ENCODE assay signal across 14 cellular contexts in the genomic region with DNA sequence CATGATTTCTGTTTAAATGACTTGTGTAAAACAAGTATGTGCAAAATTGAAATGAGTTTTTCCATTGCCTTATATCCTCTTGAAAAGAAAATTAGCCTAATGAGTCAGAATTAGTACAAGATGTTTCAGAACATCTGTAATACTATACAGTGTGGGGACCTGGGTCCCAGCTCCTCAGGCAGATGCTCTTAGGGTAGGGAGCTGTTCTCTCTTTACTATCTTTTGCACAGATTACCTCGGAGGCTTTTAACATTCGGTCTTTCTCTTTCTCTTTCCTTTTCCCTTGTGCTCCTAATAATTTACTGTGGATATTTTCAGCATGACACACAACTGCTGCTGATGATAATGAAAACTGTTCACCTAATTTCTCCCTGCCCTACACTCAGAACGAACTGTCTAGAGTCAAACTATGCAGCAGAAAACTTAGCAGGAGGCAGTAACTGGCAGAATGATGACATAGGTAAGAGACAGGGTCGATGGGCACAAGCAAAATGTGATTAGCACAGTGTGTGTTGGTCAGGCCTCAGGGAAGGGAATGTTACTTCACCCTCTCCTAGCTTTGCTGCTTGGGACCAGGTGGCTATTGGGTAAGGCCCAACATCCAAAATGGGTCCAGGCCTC.
DNase-seq lines count a peak whose midpoint lies in the region; ATAC-seq lines count a peak whose summit lies in the region.
"Had no signal": no experiment of that assay in that cellular context is flagged by ENCODE, and none has a peak within 500 bp of the region (broad histone marks: within the 10 kb centered on the region; RNA-seq: fewer than 3 reads in every experiment).

No MANE protein-coding gene starts in this region.

- H3K79me2 ChIP-seq in mesendoderm (ENCODE audit: control insufficient read depth, insufficient read depth, low read length), result no peaks in the 10 kb centered on the region

- no peak overlapping the region for H4K8ac ChIP-seq in mesendoderm (ENCODE audit: low read depth, low read length)

- no peak overlapping the region for H3K4me3 ChIP-seq in mesendoderm (ENCODE audit: low read length)
- no peak overlapping the region for H3K4me3 ChIP-seq in naive thymus-derived CD4-positive, alpha-beta T cell (ENCODE audit: low read length)

- no peak overlapping the region for H3K9ac ChIP-seq in mesendoderm (ENCODE audit: low read length)

- H3K79me1 ChIP-seq in mesendoderm (ENCODE audit: low read length), result no peaks in the 10 kb centered on the region

- no CpG with 5 or more reads among the region's 4 CpGs for WGBS in mesendoderm (ENCODE audit: extremely low coverage, insufficient coverage, low lambda C conversion rate)

- H2BK15ac ChIP-seq in mesendoderm (replicated peaks; ENCODE audit: low read depth), result no peak overlapping the region

- H3K36me3 ChIP-seq in mesendoderm (ENCODE audit: control insufficient read depth, insufficient read depth, low read length), result no peaks in the 10 kb centered on the region
- no peaks in the 10 kb centered on the region for H3K36me3 ChIP-seq in naive thymus-derived CD4-positive, alpha-beta T cell (ENCODE audit: control insufficient read depth in 2 of 3, insufficient read depth in 3 of 3, low read length in 3 of 3)

- H3K27me3 ChIP-seq in mesendoderm (ENCODE audit: insufficient read depth, low read length, poor library complexity), result no peaks in the 10 kb centered on the region
- H3K27me3 ChIP-seq in naive thymus-derived CD4-positive, alpha-beta T cell (ENCODE audit: control insufficient read depth in 2 of 2, insufficient read depth in 2 of 2, low read length in 2 of 2), result no peaks in the 10 kb centered on the region

- no peak overlapping the region for H3K4ac ChIP-seq in mesendoderm (ENCODE audit: low read depth, low read length)

- no peak overlapping the region for H3K4me3 Mint-ChIP-seq in naive thymus-derived CD4-positive, alpha-beta T cell

- H3K23ac ChIP-seq in mesendoderm (ENCODE audit: low read length), result no peak overlapping the region

- peak overlapping the region; percentile 36 for H3K56ac ChIP-seq in mesendoderm (ENCODE audit: low read length)

- POLR2A ChIA-PET in naive thymus-derived CD4-positive, alpha-beta T cell (lab: Charles Lee), result no interaction called here

- H3K9me3 ChIP-seq in naive thymus-derived CD4-positive, alpha-beta T cell (ENCODE audit: control insufficient read depth in 2 of 3, low read length in 3 of 3), result no peaks in the 10 kb centered on the region

- no peak overlapping the region for H2BK5ac ChIP-seq in mesendoderm (ENCODE audit: low read length)

- DNase-seq in A172 (ENCODE audit: low spot score), result peak; percentile 6
- peak; percentile 14 for DNase-seq in M059J (ENCODE audit: low read depth)
- DNase-seq in astrocyte of the hippocampus (ENCODE audit: low read depth, low spot score), result peak; percentile 3
- no peak for DNase-seq in mesendoderm
- no peak for DNase-seq in naive thymus-derived CD4-positive, alpha-beta T cell
- no peak for DNase-seq in ACHN
- no peak for DNase-seq in NCI-H446 treated with DMSO at 0.1 percent for 48 hours (lab: John Stamatoyannopoulos, UW)
- DNase-seq: DMS153, H7, NCI-H1105 treated with DMSO at 0.1 percent for 48 hours, NCI-H1694 treated with DMSO at 0.1 percent for 48 hours, NCI-H748 treated with DMSO at 0.1 percent for 48 hours had no signal

- H3K18ac ChIP-seq in mesendoderm (ENCODE audit: low read length), result no peak overlapping the region

- H2AK5ac ChIP-seq in mesendoderm (ENCODE audit: low read length), result no peak overlapping the region

- no peaks in the 10 kb centered on the region for H3K36me3 Mint-ChIP-seq in naive thymus-derived CD4-positive, alpha-beta T cell

- H3K27ac ChIP-seq in mesendoderm (ENCODE audit: low read depth, low read length), result no peak overlapping the region
- H3K27ac ChIP-seq in naive thymus-derived CD4-positive, alpha-beta T cell (ENCODE audit: low read depth, low read length), result no peak overlapping the region
- H3K27ac ChIP-seq: C4-2B had no signal

- H3K4me1 ChIP-seq in mesendoderm (ENCODE audit: control insufficient read depth, low read depth, low read length), result peaks cover 2% of the 10 kb centered on the region
- H3K4me1 ChIP-seq in naive thymus-derived CD4-positive, alpha-beta T cell (ENCODE audit: control insufficient read depth in 2 of 2, insufficient read depth in 2 of 2, low read length in 2 of 2), result no peaks in the 10 kb centered on the region

- H3K4me2 ChIP-seq in mesendoderm (ENCODE audit: low read length), result no peak overlapping the region

- H3K27ac Mint-ChIP-seq in naive thymus-derived CD4-positive, alpha-beta T cell, result no peak overlapping the region

- H2BK120ac ChIP-seq in mesendoderm (ENCODE audit: low read depth, low read length), result no peak overlapping the region

- ATAC-seq in GM19351 (IDR thresholded peaks at IDR 0.05; ENCODE audit: unreplicated experiment), result no peak
- ATAC-seq in naive thymus-derived CD4-positive, alpha-beta T cell, result no peak

- H3K9me3 Mint-ChIP-seq in naive thymus-derived CD4-positive, alpha-beta T cell, result peaks cover 0 to 5% (median 0%) of the 10 kb centered on the region in 11 donors

- H3K27me3 Mint-ChIP-seq in naive thymus-derived CD4-positive, alpha-beta T cell, result no peaks in the 10 kb centered on the region

- CTCF ChIA-PET in naive thymus-derived CD4-positive, alpha-beta T cell (lab: Charles Lee), result no interaction called here

- H4K5ac ChIP-seq in mesendoderm (ENCODE audit: low read length), result no peak overlapping the region

- in situ Hi-C loops in ACHN (cut with HindIII; ENCODE audit: low pct_ligation_motif_present, low pct_unique_long_range_greater_than_20kb, low sequenced_read_pairs), result no loop called here

- intact Hi-C loops in naive thymus-derived CD4-positive, alpha-beta T cell (cut with micrococcal nuclease), result no loop called here

- H3K4me1 Mint-ChIP-seq in naive thymus-derived CD4-positive, alpha-beta T cell, result no peaks in the 10 kb centered on the region

Comparison
In these comparisons a context has a peak if more than half of its experiments do, and no peak if none do; other contexts are left out.
1. DNase-seq: peak in A172 (single experiment), M059J (single experiment) and astrocyte of the hippocampus (single experiment); none in mesendoderm (single experiment), naive thymus-derived CD4-positive, alpha-beta T cell (0 of 9), ACHN (single experiment) and NCI-H446 treated with DMSO at 0.1 percent for 48 hours (single experiment).